In the genomic region with DNA sequence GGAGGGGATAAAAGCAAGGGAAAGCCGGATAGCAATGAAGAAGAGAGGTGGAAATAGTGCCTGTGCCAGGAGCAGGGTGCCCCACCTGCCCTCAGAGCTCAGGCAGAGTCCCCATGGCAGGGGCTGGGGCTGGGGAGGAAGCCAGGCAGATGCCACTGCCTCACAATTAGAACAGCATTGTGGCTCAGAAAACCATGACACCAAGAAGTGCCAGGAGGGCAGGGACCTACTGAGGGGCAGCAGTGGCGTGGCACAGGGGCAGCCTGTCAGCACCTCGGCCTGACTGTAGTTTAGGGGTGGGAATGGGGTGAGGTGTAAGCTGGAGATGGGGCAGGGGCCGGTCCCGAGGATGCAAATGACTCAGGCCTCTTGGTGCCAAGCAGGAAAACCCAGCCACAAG, we compare ENCODE assay signal across 2 cellular contexts.
TF ChIP-seq lines count a peak whose summit lies in the region.

No MANE protein-coding gene starts in this region.

TF ChIP-seq in GM23338, 12 proteins besides CTCF, POLR2A, EP300 and RAD21 (continues in another document):
- TF ChIP-seq NANOG (IDR thresholded peaks at IDR 0.05; ENCODE audit: borderline replicate concordance) (no peak), EZH2phosphoT487 (IDR thresholded peaks at IDR 0.05; ENCODE audit: unreplicated experiment) (no peak), ZNF114 (CRISPR knock-in tag; IDR thresholded peaks at IDR 0.05) (no peak), EZH2 (IDR thresholded peaks at IDR 0.05; ENCODE audit: low read depth, unreplicated experiment) (no peak), JUNB (IDR thresholded peaks at IDR 0.05; ENCODE audit: unreplicated experiment) (no peak), CREB1 (CRISPR knock-in tag; IDR thresholded peaks at IDR 0.05; ENCODE audit: low read depth) (no peak), ZNF331 (CRISPR knock-in tag; IDR thresholded peaks at IDR 0.05; ENCODE audit: low read depth) (no peak), POLR2AphosphoS5 (IDR thresholded peaks at IDR 0.05; ENCODE audit: low read depth) (no peak), STAT1 (IDR thresholded peaks at IDR 0.05; ENCODE audit: unreplicated experiment) (no peak)
- TF ChIP-seq, protein P1, sequence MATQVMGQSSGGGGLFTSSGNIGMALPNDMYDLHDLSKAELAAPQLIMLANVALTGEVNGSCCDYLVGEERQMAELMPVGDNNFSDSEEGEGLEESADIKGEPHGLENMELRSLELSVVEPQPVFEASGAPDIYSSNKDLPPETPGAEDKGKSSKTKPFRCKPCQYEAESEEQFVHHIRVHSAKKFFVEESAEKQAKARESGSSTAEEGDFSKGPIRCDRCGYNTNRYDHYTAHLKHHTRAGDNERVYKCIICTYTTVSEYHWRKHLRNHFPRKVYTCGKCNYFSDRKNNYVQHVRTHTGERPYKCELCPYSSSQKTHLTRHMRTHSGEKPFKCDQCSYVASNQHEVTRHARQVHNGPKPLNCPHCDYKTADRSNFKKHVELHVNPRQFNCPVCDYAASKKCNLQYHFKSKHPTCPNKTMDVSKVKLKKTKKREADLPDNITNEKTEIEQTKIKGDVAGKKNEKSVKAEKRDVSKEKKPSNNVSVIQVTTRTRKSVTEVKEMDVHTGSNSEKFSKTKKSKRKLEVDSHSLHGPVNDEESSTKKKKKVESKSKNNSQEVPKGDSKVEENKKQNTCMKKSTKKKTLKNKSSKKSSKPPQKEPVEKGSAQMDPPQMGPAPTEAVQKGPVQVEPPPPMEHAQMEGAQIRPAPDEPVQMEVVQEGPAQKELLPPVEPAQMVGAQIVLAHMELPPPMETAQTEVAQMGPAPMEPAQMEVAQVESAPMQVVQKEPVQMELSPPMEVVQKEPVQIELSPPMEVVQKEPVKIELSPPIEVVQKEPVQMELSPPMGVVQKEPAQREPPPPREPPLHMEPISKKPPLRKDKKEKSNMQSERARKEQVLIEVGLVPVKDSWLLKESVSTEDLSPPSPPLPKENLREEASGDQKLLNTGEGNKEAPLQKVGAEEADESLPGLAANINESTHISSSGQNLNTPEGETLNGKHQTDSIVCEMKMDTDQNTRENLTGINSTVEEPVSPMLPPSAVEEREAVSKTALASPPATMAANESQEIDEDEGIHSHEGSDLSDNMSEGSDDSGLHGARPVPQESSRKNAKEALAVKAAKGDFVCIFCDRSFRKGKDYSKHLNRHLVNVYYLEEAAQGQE (IDR thresholded peaks at IDR 0.05; ENCODE audit: unreplicated experiment), result no peak
- TF ChIP-seq, protein P2, sequence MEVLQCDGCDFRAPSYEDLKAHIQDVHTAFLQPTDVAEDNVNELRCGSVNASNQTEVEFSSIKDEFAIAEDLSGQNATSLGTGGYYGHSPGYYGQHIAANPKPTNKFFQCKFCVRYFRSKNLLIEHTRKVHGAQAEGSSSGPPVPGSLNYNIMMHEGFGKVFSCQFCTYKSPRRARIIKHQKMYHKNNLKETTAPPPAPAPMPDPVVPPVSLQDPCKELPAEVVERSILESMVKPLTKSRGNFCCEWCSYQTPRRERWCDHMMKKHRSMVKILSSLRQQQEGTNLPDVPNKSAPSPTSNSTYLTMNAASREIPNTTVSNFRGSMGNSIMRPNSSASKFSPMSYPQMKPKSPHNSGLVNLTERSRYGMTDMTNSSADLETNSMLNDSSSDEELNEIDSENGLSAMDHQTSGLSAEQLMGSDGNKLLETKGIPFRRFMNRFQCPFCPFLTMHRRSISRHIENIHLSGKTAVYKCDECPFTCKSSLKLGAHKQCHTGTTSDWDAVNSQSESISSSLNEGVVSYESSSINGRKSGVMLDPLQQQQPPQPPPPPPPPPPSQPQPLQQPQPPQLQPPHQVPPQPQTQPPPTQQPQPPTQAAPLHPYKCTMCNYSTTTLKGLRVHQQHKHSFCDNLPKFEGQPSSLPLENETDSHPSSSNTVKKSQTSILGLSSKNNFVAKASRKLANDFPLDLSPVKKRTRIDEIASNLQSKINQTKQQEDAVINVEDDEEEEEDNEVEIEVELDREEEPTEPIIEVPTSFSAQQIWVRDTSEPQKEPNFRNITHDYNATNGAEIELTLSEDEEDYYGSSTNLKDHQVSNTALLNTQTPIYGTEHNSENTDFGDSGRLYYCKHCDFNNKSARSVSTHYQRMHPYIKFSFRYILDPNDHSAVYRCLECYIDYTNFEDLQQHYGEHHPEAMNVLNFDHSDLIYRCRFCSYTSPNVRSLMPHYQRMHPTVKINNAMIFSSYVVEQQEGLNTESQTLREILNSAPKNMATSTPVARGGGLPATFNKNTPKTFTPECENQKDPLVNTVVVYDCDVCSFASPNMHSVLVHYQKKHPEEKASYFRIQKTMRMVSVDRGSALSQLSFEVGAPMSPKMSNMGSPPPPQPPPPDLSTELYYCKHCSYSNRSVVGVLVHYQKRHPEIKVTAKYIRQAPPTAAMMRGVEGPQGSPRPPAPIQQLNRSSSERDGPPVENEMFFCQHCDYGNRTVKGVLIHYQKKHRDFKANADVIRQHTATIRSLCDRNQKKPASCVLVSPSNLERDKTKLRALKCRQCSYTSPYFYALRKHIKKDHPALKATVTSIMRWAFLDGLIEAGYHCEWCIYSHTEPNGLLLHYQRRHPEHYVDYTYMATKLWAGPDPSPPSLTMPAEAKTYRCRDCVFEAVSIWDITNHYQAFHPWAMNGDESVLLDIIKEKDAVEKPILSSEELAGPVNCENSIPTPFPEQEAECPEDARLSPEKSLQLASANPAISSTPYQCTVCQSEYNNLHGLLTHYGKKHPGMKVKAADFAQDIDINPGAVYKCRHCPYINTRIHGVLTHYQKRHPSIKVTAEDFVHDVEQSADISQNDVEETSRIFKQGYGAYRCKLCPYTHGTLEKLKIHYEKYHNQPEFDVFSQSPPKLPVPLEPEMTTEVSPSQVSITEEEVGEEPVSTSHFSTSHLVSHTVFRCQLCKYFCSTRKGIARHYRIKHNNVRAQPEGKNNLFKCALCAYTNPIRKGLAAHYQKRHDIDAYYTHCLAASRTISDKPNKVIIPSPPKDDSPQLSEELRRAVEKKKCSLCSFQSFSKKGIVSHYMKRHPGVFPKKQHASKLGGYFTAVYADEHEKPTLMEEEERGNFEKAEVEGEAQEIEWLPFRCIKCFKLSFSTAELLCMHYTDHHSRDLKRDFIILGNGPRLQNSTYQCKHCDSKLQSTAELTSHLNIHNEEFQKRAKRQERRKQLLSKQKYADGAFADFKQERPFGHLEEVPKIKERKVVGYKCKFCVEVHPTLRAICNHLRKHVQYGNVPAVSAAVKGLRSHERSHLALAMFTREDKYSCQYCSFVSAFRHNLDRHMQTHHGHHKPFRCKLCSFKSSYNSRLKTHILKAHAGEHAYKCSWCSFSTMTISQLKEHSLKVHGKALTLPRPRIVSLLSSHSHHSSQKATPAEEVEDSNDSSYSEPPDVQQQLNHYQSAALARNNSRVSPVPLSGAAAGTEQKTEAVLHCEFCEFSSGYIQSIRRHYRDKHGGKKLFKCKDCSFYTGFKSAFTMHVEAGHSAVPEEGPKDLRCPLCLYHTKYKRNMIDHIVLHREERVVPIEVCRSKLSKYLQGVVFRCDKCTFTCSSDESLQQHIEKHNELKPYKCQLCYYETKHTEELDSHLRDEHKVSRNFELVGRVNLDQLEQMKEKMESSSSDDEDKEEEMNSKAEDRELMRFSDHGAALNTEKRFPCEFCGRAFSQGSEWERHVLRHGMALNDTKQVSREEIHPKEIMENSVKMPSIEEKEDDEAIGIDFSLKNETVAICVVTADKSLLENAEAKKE (CRISPR knock-in tag; IDR thresholded peaks at IDR 0.05), result no peak

TF ChIP-seq in H1, 55 proteins besides CTCF, POLR2A, EP300 and RAD21:
- no peak for TF ChIP-seq FOSL1 (IDR thresholded peaks at IDR 0.05; ENCODE audit: insufficient read depth, low read depth, low read length)
- no peak for TF ChIP-seq NANOG (IDR thresholded peaks at IDR 0.05; ENCODE audit: insufficient read depth, low read depth, low read length, poor library complexity, severe bottlenecking)
- TF ChIP-seq RBBP5 (IDR thresholded peaks at IDR 0.05; ENCODE audit: borderline replicate concordance, low read depth, low read length), result no peak
- TF ChIP-seq BRCA1 (IDR thresholded peaks at IDR 0.05; ENCODE audit: low read depth, low read length), result no peak
- TF ChIP-seq GABPA (IDR thresholded peaks at IDR 0.05; ENCODE audit: borderline replicate concordance, insufficient read depth, low read length), result no peak
- TF ChIP-seq POLR2AphosphoS5 (IDR thresholded peaks at IDR 0.05; ENCODE audit: low read depth, low read length), result no peak
- TF ChIP-seq SRF (IDR thresholded peaks at IDR 0.05; ENCODE audit: low read depth, low read length), result no peak
- TF ChIP-seq, protein P3, sequence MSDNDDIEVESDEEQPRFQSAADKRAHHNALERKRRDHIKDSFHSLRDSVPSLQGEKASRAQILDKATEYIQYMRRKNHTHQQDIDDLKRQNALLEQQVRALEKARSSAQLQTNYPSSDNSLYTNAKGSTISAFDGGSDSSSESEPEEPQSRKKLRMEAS (IDR thresholded peaks at IDR 0.05), result no peak
- TF ChIP-seq BCL11A (IDR thresholded peaks at IDR 0.05; ENCODE audit: low read depth in 2 of 2, low read length in 2 of 2), result no peak
- TF ChIP-seq RNF2 (IDR thresholded peaks at IDR 0.05; ENCODE audit: borderline replicate concordance, low read depth, low read length, missing control alignments, poor library complexity, severe bottlenecking), result no peak
- no peak for TF ChIP-seq ZNF274 (IDR thresholded peaks at IDR 0.05; ENCODE audit: borderline replicate concordance, extremely low read depth, low read length)
- TF ChIP-seq TBP (IDR thresholded peaks at IDR 0.05; ENCODE audit: low read depth, low read length), result no peak
